Comparison of ENCODE assay signal across 1 cellular context in genomic region chr12:124032265-124032886, GRCh38.
TF ChIP-seq lines count a peak whose summit lies in the region.

No MANE protein-coding gene starts in this region.

TF ChIP-seq in HepG2, 621 proteins besides CTCF, POLR2A, EP300 and RAD21 (continued from another document):
- TF ChIP-seq, protein P1, sequence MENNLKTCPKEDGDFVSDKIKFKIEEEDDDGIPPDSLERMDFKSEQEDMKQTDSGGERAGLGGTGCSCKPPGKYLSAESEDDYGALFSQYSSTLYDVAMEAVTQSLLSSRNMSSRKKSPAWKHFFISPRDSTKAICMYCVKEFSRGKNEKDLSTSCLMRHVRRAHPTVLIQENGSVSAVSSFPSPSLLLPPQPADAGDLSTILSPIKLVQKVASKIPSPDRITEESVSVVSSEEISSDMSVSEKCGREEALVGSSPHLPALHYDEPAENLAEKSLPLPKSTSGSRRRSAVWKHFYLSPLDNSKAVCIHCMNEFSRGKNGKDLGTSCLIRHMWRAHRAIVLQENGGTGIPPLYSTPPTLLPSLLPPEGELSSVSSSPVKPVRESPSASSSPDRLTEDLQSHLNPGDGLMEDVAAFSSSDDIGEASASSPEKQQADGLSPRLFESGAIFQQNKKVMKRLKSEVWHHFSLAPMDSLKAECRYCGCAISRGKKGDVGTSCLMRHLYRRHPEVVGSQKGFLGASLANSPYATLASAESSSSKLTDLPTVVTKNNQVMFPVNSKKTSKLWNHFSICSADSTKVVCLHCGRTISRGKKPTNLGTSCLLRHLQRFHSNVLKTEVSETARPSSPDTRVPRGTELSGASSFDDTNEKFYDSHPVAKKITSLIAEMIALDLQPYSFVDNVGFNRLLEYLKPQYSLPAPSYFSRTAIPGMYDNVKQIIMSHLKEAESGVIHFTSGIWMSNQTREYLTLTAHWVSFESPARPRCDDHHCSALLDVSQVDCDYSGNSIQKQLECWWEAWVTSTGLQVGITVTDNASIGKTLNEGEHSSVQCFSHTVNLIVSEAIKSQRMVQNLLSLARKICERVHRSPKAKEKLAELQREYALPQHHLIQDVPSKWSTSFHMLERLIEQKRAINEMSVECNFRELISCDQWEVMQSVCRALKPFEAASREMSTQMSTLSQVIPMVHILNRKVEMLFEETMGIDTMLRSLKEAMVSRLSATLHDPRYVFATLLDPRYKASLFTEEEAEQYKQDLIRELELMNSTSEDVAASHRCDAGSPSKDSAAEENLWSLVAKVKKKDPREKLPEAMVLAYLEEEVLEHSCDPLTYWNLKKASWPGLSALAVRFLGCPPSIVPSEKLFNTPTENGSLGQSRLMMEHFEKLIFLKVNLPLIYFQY (CRISPR knock-in tag; IDR thresholded peaks at IDR 0.05; ENCODE audit: borderline replicate concordance): no peak
- TF ChIP-seq STAG1 (CRISPR knock-in tag; IDR thresholded peaks at IDR 0.05): peak; percentile 63
